ENCODE assay signal across 10 cellular contexts in genomic region chr16:56279132-56279531, GRCh38.
DNase-seq lines count a peak whose midpoint lies in the region; ATAC-seq and TF ChIP-seq lines count a peak whose summit lies in the region.
"Had no signal": no experiment of that assay in that cellular context is flagged by ENCODE, and none has a peak within 500 bp of the region (broad histone marks: within the 10 kb centered on the region; RNA-seq: fewer than 3 reads in every experiment).

No MANE protein-coding gene starts in this region.

- H3K36me3 ChIP-seq in stomach, result peaks cover 0 to 3% (median 0%) of the 10 kb centered on the region in 4 donors
- H3K36me3 ChIP-seq in adrenal gland (replicated peaks in 1 of 2), result no peaks in the 10 kb centered on the region

- WGBS in stomach, 5 donors, result 29 to 49% (median 37%) methylated on average over 8 of the region's 8 CpGs
- WGBS in adrenal gland, 4 donors, result 61 to 84% (median 69%) methylated on average over 6 to 8 of the region's 8 CpGs

- TF ChIP-seq EP300 in stomach (IDR thresholded peaks at IDR 0.05), result no peak

- TF ChIP-seq POLR2A in stomach (IDR thresholded peaks at IDR 0.05), result no peak
- no peak for TF ChIP-seq POLR2A in adrenal gland (IDR thresholded peaks at IDR 0.05)

- TF ChIP-seq CTCF in stomach (IDR thresholded peaks at IDR 0.05) (no peak), adrenal gland (IDR thresholded peaks at IDR 0.05) (no peak)

- H3K4me1 ChIP-seq in stomach (peaks cover 0 to 15% (median 5%) of the 10 kb centered on the region in 4 donors), adrenal gland (replicated peaks in 1 of 2) (no peaks in the 10 kb centered on the region)

- intact Hi-C loops in stomach (cut with DNase I; ENCODE audit: low total_unique reads), result no loop called here
- intact Hi-C loops in adrenal gland (cut with DNase I), result no loop called here

- H3K4me3 ChIP-seq in stomach (peak overlapping the region in 1 of 4 donors; percentile 3), adrenal gland (no peak overlapping the region)

- H3K27ac ChIP-seq in stomach (peak overlapping the region in 1 of 5 donors; percentile 52), adrenal gland (no peak overlapping the region)

- H3K9me3 ChIP-seq in stomach (no peaks in the 10 kb centered on the region), adrenal gland (replicated peaks in 1 of 3) (no peaks in the 10 kb centered on the region)

- peak; percentile 3 to 10 for DNase-seq in activated CD8-positive, alpha-beta memory T cell treated with anti-CD3 and anti-CD28 coated beads for 1 hour (ENCODE audit: extremely low read depth in 1 of 2, low read depth in 1 of 2)
- DNase-seq in islet precursor cell (peak; percentile 88), stomach (peak; percentile 29), SW480 (ENCODE audit: low spot score) (no peak), SHP77 (lab: John Stamatoyannopoulos, UW) (no peak), adrenal gland (no peak)
- DNase-seq: cortex of kidney, NCI-H446 treated with DMSO at 0.1 percent for 48 hours had no signal

- H3K27me3 ChIP-seq in stomach (no peaks in the 10 kb centered on the region), adrenal gland (no peaks in the 10 kb centered on the region)

- ATAC-seq in HG03342 (IDR thresholded peaks at IDR 0.05; ENCODE audit: unreplicated experiment) (peak; percentile 59), GM21825 (IDR thresholded peaks at IDR 0.05; ENCODE audit: unreplicated experiment) (no peak)

Comparison
In these comparisons a context has a peak if more than half of its experiments do, and no peak if none do; other contexts are left out.
1. DNase-seq: peak in activated CD8-positive, alpha-beta memory T cell treated with anti-CD3 and anti-CD28 coated beads for 1 hour (2 of 2), islet precursor cell (single experiment) and stomach (single experiment); none in SW480 (single experiment), SHP77 (0 of 2) and adrenal gland (0 of 7).